ENCODE assay signal across 10 cellular contexts in genomic region chr4:105710012-105710600, GRCh38. TPM values are rescaled to one million over a fixed set of nuclear protein-coding genes. Genes with fewer than 3 reads are reported as not detected.
DNase-seq lines count a peak whose midpoint lies in the region; ATAC-seq and TF ChIP-seq lines count a peak whose summit lies in the region.
"Had no signal": no experiment of that assay in that cellular context is flagged by ENCODE, and none has a peak within 500 bp of the region (broad histone marks: within the 10 kb centered on the region; RNA-seq: fewer than 3 reads in every experiment).

No MANE protein-coding gene starts in this region.

- peaks cover 29% of the 10 kb centered on the region for H3K4me1 ChIP-seq in GM23248 (ENCODE audit: insufficient read depth)
- no peaks in the 10 kb centered on the region for H3K4me1 ChIP-seq in iPS-15b (ENCODE audit: control insufficient read depth, insufficient read depth, low read length)

- DNase-seq in ACHN: peak; percentile 48
- no peak for DNase-seq in GM23248
- DNase-seq in WERI-Rb-1: peak; percentile 73
- DNase-seq in DMS 273 (lab: John Stamatoyannopoulos, UW; ENCODE audit: unreplicated experiment): no peak
- no peak for DNase-seq in HPDE6-E6E7 (ENCODE audit: extremely low spot score)
- no peak for DNase-seq in SW480 (ENCODE audit: low spot score)
- DNase-seq: NCI-H774, spleen had no signal

- H3K27me3 ChIP-seq in GM23248 (replicated peaks; ENCODE audit: insufficient read depth) (no peaks in the 10 kb centered on the region), WERI-Rb-1 (ENCODE audit: insufficient read depth, low read depth, severe bottlenecking) (no peaks in the 10 kb centered on the region), iPS-15b (ENCODE audit: control insufficient read depth, insufficient read depth, low read length) (no peaks in the 10 kb centered on the region)
- H3K27me3 ChIP-seq: spleen had no signal

- in situ Hi-C loops in ACHN (cut with HindIII; ENCODE audit: low pct_ligation_motif_present, low pct_unique_long_range_greater_than_20kb, low sequenced_read_pairs) (no loop called here), GM23248 (cut with MboI) (no loop called here)

- H2AFZ ChIP-seq in GM23248: peak overlapping the region; percentile 98; the same call in 1 of the 2 replicates

- H3K9ac ChIP-seq in GM23248 (peak overlapping the region; percentile 88), iPS-15b (ENCODE audit: low read depth, low read length) (no peak overlapping the region)

- ATAC-seq in GM21825 (IDR thresholded peaks at IDR 0.05; ENCODE audit: unreplicated experiment): no peak

- H3K36me3 ChIP-seq in GM23248 (ENCODE audit: low read depth): no peaks in the 10 kb centered on the region
- H3K36me3 ChIP-seq in WERI-Rb-1: peaks cover 3% of the 10 kb centered on the region
- no peaks in the 10 kb centered on the region for H3K36me3 ChIP-seq in iPS-15b (ENCODE audit: control insufficient read depth, insufficient read depth, low read length)
- H3K36me3 ChIP-seq: spleen had no signal

- H3K4me3 ChIP-seq in GM23248 (peak overlapping the region; percentile 99), WERI-Rb-1 (ENCODE audit: low read depth, low read length) (peak overlapping the region; percentile 94), iPS-15b (ENCODE audit: low read depth, low read length) (peak overlapping the region; percentile 89)

- no peaks in the 10 kb centered on the region for H4K20me1 ChIP-seq in GM23248 (ENCODE audit: insufficient read depth)

- no peaks in the 10 kb centered on the region for H3K9me2 ChIP-seq in GM23248 (ENCODE audit: insufficient read depth)

- no peak overlapping the region for H3K27ac ChIP-seq in GM23248
- peak overlapping the region; percentile 95 for H3K27ac ChIP-seq in WERI-Rb-1

- H3K79me2 ChIP-seq in GM23248 (ENCODE audit: insufficient read depth): peaks cover 78% of the 10 kb centered on the region

- H3K9me3 ChIP-seq in GM23248 (ENCODE audit: low read depth) (no peaks in the 10 kb centered on the region), WERI-Rb-1 (ENCODE audit: severe bottlenecking) (no peaks in the 10 kb centered on the region), iPS-15b (ENCODE audit: control insufficient read depth, insufficient read depth, low read length) (no peaks in the 10 kb centered on the region)
- H3K9me3 ChIP-seq: spleen had no signal

- WGBS in GM23248 (ENCODE audit: low coverage in 1 of 2, low lambda C conversion rate in 2 of 2, missing lambda C conversion rate in 2 of 2), 2 experiments: 80 to 83% methylated on average over 16 of the region's 16 CpGs

- H3F3A ChIP-seq in GM23248 (ENCODE audit: insufficient read depth): no peaks in the 10 kb centered on the region

- TF ChIP-seq CTCF in WERI-Rb-1 (IDR thresholded peaks at IDR 0.05; ENCODE audit: low read depth, low read length): no peak

- no peak overlapping the region for H3K4me2 ChIP-seq in GM23248 (ENCODE audit: unreplicated experiment)

RNA-seq across cellular contexts. Expression of gene GSTCD, which starts 1.5 kb away (rescaled TPM):
- total RNA-seq in GM23248 (2014; rRNA removed; shearing (Covaris generic)): 5.7 and 6.7 TPM in 2 replicates
- polyA plus RNA-seq in GM23248 (2016; fragmentation: Nextera tagmentation; extraction: Ambion mirVana): 2.9 and 3.4 TPM in 2 replicates

RNA-seq across cellular contexts. Expression of gene INTS12, which starts 1.6 kb away (rescaled TPM):
- total RNA-seq in GM23248 (2014; rRNA removed; shearing (Covaris generic)): 13.7 and 16.5 TPM in 2 replicates
- polyA plus RNA-seq in GM23248 (2016; fragmentation: Nextera tagmentation; extraction: Ambion mirVana): 24.6 and 25.7 TPM in 2 replicates

Comparison
In these comparisons a context has a peak if more than half of its experiments do, and no peak if none do; other contexts are left out.
1. DNase-seq: peak in ACHN (single experiment) and WERI-Rb-1 (single experiment); none in GM23248 (single experiment), DMS 273 (single experiment), HPDE6-E6E7 (single experiment) and SW480 (single experiment).
2. Peak in every context shown above with its lines, with median percentiles within 50 percentile points of each other: H3K4me3 ChIP-seq.